In the genomic region with DNA sequence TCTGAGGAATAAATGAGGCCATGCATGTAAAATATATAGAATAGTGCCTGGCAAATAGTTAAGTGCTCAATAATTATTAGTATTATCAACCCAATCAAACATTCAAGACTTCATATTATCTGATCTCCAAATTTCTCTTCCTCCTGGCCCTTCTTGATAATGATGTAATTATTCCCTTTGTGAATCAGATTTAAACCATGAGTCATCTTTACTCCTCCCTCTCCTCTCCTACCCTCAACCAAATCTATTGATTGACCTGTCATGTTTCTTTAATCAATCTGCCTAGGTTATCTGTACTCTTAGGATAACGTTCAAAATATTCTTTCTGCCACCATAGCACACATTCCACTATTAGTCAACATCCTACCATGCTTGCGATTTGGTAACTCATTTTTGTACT, we compare ENCODE assay signal across 32 cellular contexts.
"Had no signal": no experiment of that assay in that cellular context is flagged by ENCODE, and none has a peak within 500 bp of the region (broad histone marks: within the 10 kb centered on the region; RNA-seq: fewer than 3 reads in every experiment).

No MANE protein-coding gene starts in this region.

- H3K36me3 ChIP-seq: Peyer's patch had no signal

- DNase-seq: activated B cell treated with CpG ODN at 0.5 μM for 24 hours; activated CD4-positive, alpha-beta memory T cell treated with anti-CD3 and anti-CD28 coated beads for 36 hours; activated CD4-positive, alpha-beta T cell treated with anti-CD3 and anti-CD28 coated beads for 4 hours; activated CD4-positive, alpha-beta T cell treated with anti-CD3 and anti-CD28 coated beads, Interleukin-2, amount 50 U/mL, for 1 hour; activated CD4-positive, CD25-positive, alpha-beta regulatory T cell treated with anti-CD3 and anti-CD28 coated beads, Interleukin-2, amount 50 U/mL, for 72 hours; activated CD8-positive, alpha-beta memory T cell treated with anti-CD3 and anti-CD28 coated beads, Interleukin-2, amount 50 U/mL, for 48 hours; activated effector memory CD4-positive, alpha-beta T cell treated with Interleukin-2 at 50 U/mL for 16 hours; activated naive CD4-positive, alpha-beta T cell treated with anti-CD3 and anti-CD28 coated beads, Interleukin-2, amount 10 ng/mL, durations not matched to agents 7 days and 5 days; activated naive CD8-positive, alpha-beta T cell treated with anti-CD3 and anti-CD28 coated beads for 36 hours; activated T-cell treated with anti-CD3 and anti-CD28 coated beads, Interleukin-2, amount 50 U/mL, for 48 hours; amniotic stem cell; aorta; KG1; NCI-H1105 treated with DMSO at 0.1 percent for 48 hours; NCI-H1436; NCI-H1694; NCI-H1930; NCI-H2081 treated with DMSO at 0.1 percent for 48 hours; NCI-H226; NCI-H524 treated with DMSO at 0.1 percent for 48 hours; NCI-H748 treated with DMSO at 0.1 percent for 48 hours; NK-92 treated with Interleukin-12 subunit alpha and Interleukin-12 subunit beta, amount 100 ng/mL, for 24 hours; PC-3; Peyer's patch; RPMI8226; SIG-M5; T-cell; T-helper 2 cell; T-helper 9 cell had no signal

- H3K9me3 Mint-ChIP-seq: activated B cell treated with CpG ODN at 0.5 μM for 24 hours; activated CD4-positive, alpha-beta memory T cell treated with anti-CD3 and anti-CD28 coated beads for 36 hours; activated naive CD4-positive, alpha-beta T cell treated with anti-CD3 and anti-CD28 coated beads, Interleukin-2, amount 10 ng/mL, durations not matched to agents 7 days and 5 days; activated naive CD8-positive, alpha-beta T cell treated with anti-CD3 and anti-CD28 coated beads for 36 hours; T-cell had no signal

- H3K4me3 Mint-ChIP-seq: activated B cell treated with CpG ODN at 0.5 μM for 24 hours; activated CD4-positive, alpha-beta memory T cell treated with anti-CD3 and anti-CD28 coated beads for 36 hours; activated naive CD4-positive, alpha-beta T cell treated with anti-CD3 and anti-CD28 coated beads, Interleukin-2, amount 10 ng/mL, durations not matched to agents 7 days and 5 days; activated naive CD8-positive, alpha-beta T cell treated with anti-CD3 and anti-CD28 coated beads for 36 hours; T-cell had no signal

- H3K9me3 ChIP-seq: Peyer's patch had no signal

- H3K36me3 Mint-ChIP-seq: activated CD4-positive, alpha-beta memory T cell treated with anti-CD3 and anti-CD28 coated beads for 36 hours; activated naive CD8-positive, alpha-beta T cell treated with anti-CD3 and anti-CD28 coated beads for 36 hours; T-cell had no signal

- H3K4me1 ChIP-seq: Peyer's patch had no signal

- H3K27ac ChIP-seq: Peyer's patch, VCaP had no signal

- H3K27ac Mint-ChIP-seq: activated B cell treated with CpG ODN at 0.5 μM for 24 hours; activated CD4-positive, alpha-beta memory T cell treated with anti-CD3 and anti-CD28 coated beads for 36 hours; activated naive CD4-positive, alpha-beta T cell treated with anti-CD3 and anti-CD28 coated beads, Interleukin-2, amount 10 ng/mL, durations not matched to agents 7 days and 5 days; activated naive CD8-positive, alpha-beta T cell treated with anti-CD3 and anti-CD28 coated beads for 36 hours; T-cell had no signal

- ATAC-seq: PC-3, Right ventricle myocardium inferior, SK-N-SH treated with all-trans-retinoic acid at 6 μM for 48 hours, T-cell had no signal

- H3K27me3 ChIP-seq: Peyer's patch had no signal

- H3K4me3 ChIP-seq: Peyer's patch had no signal

- H3K27me3 Mint-ChIP-seq: activated CD4-positive, alpha-beta memory T cell treated with anti-CD3 and anti-CD28 coated beads for 36 hours; activated naive CD4-positive, alpha-beta T cell treated with anti-CD3 and anti-CD28 coated beads, Interleukin-2, amount 10 ng/mL, durations not matched to agents 7 days and 5 days; activated naive CD8-positive, alpha-beta T cell treated with anti-CD3 and anti-CD28 coated beads for 36 hours had no signal
